21 cellular contexts compared by ENCODE assay signal in genomic region chr7:124489925-124490324, GRCh38.
DNase-seq lines count a peak whose midpoint lies in the region; ATAC-seq and TF ChIP-seq lines count a peak whose summit lies in the region.
"Had no signal": no experiment of that assay in that cellular context is flagged by ENCODE, and none has a peak within 500 bp of the region (broad histone marks: within the 10 kb centered on the region; RNA-seq: fewer than 3 reads in every experiment).

No MANE protein-coding gene starts in this region.

- no peak overlapping the region for H3K27ac ChIP-seq in naive thymus-derived CD4-positive, alpha-beta T cell (ENCODE audit: low read depth, low read length)
- H3K27ac ChIP-seq: RWPE1, spleen, suprapubic skin, vagina had no signal

- DNase-seq in Caki2 (ENCODE audit: low read depth): peak; percentile 8
- DNase-seq in NCI-H1105 treated with DMSO at 0.1 percent for 48 hours (lab: John Stamatoyannopoulos, UW): peak; percentile 73
- DNase-seq in NCI-H748 treated with DMSO at 0.1 percent for 48 hours (lab: John Stamatoyannopoulos, UW): peak; percentile 33
- no peak for DNase-seq in left lobe of liver (ENCODE audit: low spot score)
- DNase-seq in AG20443 (ENCODE audit: low spot score): no peak
- no peak for DNase-seq in naive thymus-derived CD4-positive, alpha-beta T cell
- DNase-seq: activated CD4-positive, alpha-beta T cell treated with anti-CD3 and anti-CD28 coated beads, Interleukin-2, amount 50 U/mL, for 1 hour; effector memory CD4-positive, alpha-beta T cell; head of caudate nucleus; KG1; natural killer cell; NCI-H82; spleen; T-cell had no signal

- no peaks in the 10 kb centered on the region for H3K36me3 Mint-ChIP-seq in naive thymus-derived CD4-positive, alpha-beta T cell
- H3K36me3 Mint-ChIP-seq: memory B cell, natural killer cell, T-cell had no signal

- CTCF ChIA-PET in naive thymus-derived CD4-positive, alpha-beta T cell (lab: Charles Lee): no interaction called here

- no peak overlapping the region for H3K27ac Mint-ChIP-seq in naive thymus-derived CD4-positive, alpha-beta T cell
- H3K27ac Mint-ChIP-seq: memory B cell, natural killer cell, T-cell had no signal

- H3K36me3 ChIP-seq in naive thymus-derived CD4-positive, alpha-beta T cell (ENCODE audit: control insufficient read depth in 2 of 3, insufficient read depth in 3 of 3, low read length in 3 of 3): no peaks in the 10 kb centered on the region
- H3K36me3 ChIP-seq: spleen, suprapubic skin, vagina had no signal

- H3K4me1 Mint-ChIP-seq in naive thymus-derived CD4-positive, alpha-beta T cell: no peaks in the 10 kb centered on the region
- H3K4me1 Mint-ChIP-seq: central memory CD8-positive, alpha-beta T cell; natural killer cell; T-cell had no signal

- in situ Hi-C loops in Caki2 (cut with HindIII; ENCODE audit: low pct_unique_long_range_greater_than_20kb, low sequenced_read_pairs): no loop called here

- H3K9me3 Mint-ChIP-seq in naive thymus-derived CD4-positive, alpha-beta T cell: peaks cover 0 to 6% (median 0%) of the 10 kb centered on the region in 11 donors

- peak; percentile 89 for ATAC-seq in left lobe of liver
- ATAC-seq in SK-N-SH treated with all-trans-retinoic acid at 6 μM for 48 hours: no peak
- ATAC-seq in GM21423 (IDR thresholded peaks at IDR 0.05; ENCODE audit: unreplicated experiment): no peak
- ATAC-seq in naive thymus-derived CD4-positive, alpha-beta T cell: no peak
- ATAC-seq: natural killer cell, T-cell had no signal

- no peak overlapping the region for H3K4me3 ChIP-seq in naive thymus-derived CD4-positive, alpha-beta T cell (ENCODE audit: low read length)
- H3K4me3 ChIP-seq: spleen, suprapubic skin, vagina had no signal

- H3K9me3 ChIP-seq in naive thymus-derived CD4-positive, alpha-beta T cell (ENCODE audit: control insufficient read depth in 2 of 3, low read length in 3 of 3): no peaks in the 10 kb centered on the region
- H3K9me3 ChIP-seq: spleen, suprapubic skin, vagina had no signal

- H3K4me3 Mint-ChIP-seq in naive thymus-derived CD4-positive, alpha-beta T cell: no peak overlapping the region
- H3K4me3 Mint-ChIP-seq: central memory CD8-positive, alpha-beta T cell; memory B cell; natural killer cell; T-cell had no signal

- H3K27me3 Mint-ChIP-seq in naive thymus-derived CD4-positive, alpha-beta T cell: no peaks in the 10 kb centered on the region
- H3K27me3 Mint-ChIP-seq: central memory CD8-positive, alpha-beta T cell; memory B cell; T-cell had no signal

- POLR2A ChIA-PET in naive thymus-derived CD4-positive, alpha-beta T cell (lab: Charles Lee): no interaction called here

- intact Hi-C loops in naive thymus-derived CD4-positive, alpha-beta T cell (cut with micrococcal nuclease): no loop called here

- H3K4me1 ChIP-seq in naive thymus-derived CD4-positive, alpha-beta T cell (ENCODE audit: control insufficient read depth in 2 of 2, insufficient read depth in 2 of 2, low read length in 2 of 2): no peaks in the 10 kb centered on the region
- H3K4me1 ChIP-seq: spleen, suprapubic skin, vagina had no signal

- H3K27me3 ChIP-seq in naive thymus-derived CD4-positive, alpha-beta T cell (ENCODE audit: control insufficient read depth in 2 of 2, insufficient read depth in 2 of 2, low read length in 2 of 2): no peaks in the 10 kb centered on the region
- H3K27me3 ChIP-seq: spleen, suprapubic skin, vagina had no signal

TF ChIP-seq in SK-N-SH treated with all-trans-retinoic acid at 6 μM for 48 hours, 23 proteins besides CTCF, POLR2A, EP300 and RAD21:
- TF ChIP-seq ZNF70 (CRISPR knock-in tag; IDR thresholded peaks at IDR 0.05) (no peak), POU6F1 (CRISPR knock-in tag; IDR thresholded peaks at IDR 0.05; ENCODE audit: borderline replicate concordance, low read depth) (no peak)

Comparison
In these comparisons a context has a peak if more than half of its experiments do, and no peak if none do; other contexts are left out.
1. DNase-seq: peak in Caki2 (single experiment), NCI-H1105 treated with DMSO at 0.1 percent for 48 hours (single experiment) and NCI-H748 treated with DMSO at 0.1 percent for 48 hours (single experiment); none in left lobe of liver (single experiment), AG20443 (single experiment) and naive thymus-derived CD4-positive, alpha-beta T cell (0 of 9).